In the genomic region with DNA sequence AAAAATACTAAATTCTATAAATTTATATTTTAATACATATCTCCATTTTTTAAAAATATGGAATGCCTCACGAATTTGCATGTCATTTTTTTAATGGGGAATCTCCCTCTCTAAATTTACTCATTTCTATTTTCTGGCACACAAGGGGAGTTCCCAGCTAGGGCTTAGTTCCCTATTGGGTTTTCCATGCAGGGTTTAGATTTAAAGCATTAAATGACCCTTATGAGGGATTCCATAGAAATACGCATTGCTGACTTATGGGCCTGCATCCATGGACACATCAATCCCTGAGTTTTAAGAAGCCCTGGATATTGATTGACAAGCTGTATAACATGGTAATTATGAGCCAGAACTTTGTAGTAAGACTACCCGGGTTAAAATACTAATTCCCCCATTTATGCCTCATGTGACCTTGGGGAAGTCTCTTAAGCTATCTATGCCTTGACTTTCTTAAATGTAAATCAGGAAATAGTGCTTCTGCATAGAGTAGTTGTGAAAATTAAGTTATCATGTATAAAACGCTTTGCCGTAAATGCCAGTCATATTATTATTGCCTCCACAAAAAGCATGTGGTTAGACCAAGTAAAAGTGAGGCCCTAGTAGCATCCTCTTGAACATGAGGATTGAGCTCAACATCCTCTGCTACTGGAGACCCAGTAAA, we compare ENCODE assay signal across 1 cellular context.
TF ChIP-seq lines count a peak whose summit lies in the region.

No MANE protein-coding gene starts in this region.

TF ChIP-seq in GM12878, 131 proteins besides CTCF, POLR2A, EP300 and RAD21 (continued from another document and continues in another):
- no peak for TF ChIP-seq CHD1 (IDR thresholded peaks at IDR 0.05; ENCODE audit: low read depth, low read length)
- no peak for TF ChIP-seq MYC (IDR thresholded peaks at IDR 0.05; ENCODE audit: insufficient read depth, insufficient read length, insufficient replicate concordance, low read length, severe bottlenecking)
- peak; percentile 63 for TF ChIP-seq RELA (IDR thresholded peaks at IDR 0.05; ENCODE audit: borderline replicate concordance, partially characterized antibody)
- 0 out of 2 replicates have a peak, but pooled peaks have one; percentile 14 for TF ChIP-seq TCF12 (IDR thresholded peaks at IDR 0.05; ENCODE audit: low read depth, low read length)
- no peak for TF ChIP-seq GABPA (IDR thresholded peaks at IDR 0.05; ENCODE audit: low read depth)
- TF ChIP-seq, protein P1, sequence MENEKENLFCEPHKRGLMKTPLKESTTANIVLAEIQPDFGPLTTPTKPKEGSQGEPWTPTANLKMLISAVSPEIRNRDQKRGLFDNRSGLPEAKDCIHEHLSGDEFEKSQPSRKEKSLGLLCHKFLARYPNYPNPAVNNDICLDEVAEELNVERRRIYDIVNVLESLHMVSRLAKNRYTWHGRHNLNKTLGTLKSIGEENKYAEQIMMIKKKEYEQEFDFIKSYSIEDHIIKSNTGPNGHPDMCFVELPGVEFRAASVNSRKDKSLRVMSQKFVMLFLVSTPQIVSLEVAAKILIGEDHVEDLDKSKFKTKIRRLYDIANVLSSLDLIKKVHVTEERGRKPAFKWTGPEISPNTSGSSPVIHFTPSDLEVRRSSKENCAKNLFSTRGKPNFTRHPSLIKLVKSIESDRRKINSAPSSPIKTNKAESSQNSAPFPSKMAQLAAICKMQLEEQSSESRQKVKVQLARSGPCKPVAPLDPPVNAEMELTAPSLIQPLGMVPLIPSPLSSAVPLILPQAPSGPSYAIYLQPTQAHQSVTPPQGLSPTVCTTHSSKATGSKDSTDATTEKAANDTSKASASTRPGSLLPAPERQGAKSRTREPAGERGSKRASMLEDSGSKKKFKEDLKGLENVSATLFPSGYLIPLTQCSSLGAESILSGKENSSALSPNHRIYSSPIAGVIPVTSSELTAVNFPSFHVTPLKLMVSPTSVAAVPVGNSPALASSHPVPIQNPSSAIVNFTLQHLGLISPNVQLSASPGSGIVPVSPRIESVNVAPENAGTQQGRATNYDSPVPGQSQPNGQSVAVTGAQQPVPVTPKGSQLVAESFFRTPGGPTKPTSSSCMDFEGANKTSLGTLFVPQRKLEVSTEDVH (IDR thresholded peaks at IDR 0.05; ENCODE audit: low read depth, partially characterized antibody): no peak
- TF ChIP-seq EGR1 (IDR thresholded peaks at IDR 0.05; ENCODE audit: borderline replicate concordance in 1 of 2, low read depth in 2 of 2, low read length in 2 of 2): no peak
- TF ChIP-seq MYB (IDR thresholded peaks at IDR 0.05; ENCODE audit: borderline replicate concordance, low read depth, low read length): no peak
- no peak for TF ChIP-seq FOXK2 (IDR thresholded peaks at IDR 0.05)
- TF ChIP-seq, protein P2, sequence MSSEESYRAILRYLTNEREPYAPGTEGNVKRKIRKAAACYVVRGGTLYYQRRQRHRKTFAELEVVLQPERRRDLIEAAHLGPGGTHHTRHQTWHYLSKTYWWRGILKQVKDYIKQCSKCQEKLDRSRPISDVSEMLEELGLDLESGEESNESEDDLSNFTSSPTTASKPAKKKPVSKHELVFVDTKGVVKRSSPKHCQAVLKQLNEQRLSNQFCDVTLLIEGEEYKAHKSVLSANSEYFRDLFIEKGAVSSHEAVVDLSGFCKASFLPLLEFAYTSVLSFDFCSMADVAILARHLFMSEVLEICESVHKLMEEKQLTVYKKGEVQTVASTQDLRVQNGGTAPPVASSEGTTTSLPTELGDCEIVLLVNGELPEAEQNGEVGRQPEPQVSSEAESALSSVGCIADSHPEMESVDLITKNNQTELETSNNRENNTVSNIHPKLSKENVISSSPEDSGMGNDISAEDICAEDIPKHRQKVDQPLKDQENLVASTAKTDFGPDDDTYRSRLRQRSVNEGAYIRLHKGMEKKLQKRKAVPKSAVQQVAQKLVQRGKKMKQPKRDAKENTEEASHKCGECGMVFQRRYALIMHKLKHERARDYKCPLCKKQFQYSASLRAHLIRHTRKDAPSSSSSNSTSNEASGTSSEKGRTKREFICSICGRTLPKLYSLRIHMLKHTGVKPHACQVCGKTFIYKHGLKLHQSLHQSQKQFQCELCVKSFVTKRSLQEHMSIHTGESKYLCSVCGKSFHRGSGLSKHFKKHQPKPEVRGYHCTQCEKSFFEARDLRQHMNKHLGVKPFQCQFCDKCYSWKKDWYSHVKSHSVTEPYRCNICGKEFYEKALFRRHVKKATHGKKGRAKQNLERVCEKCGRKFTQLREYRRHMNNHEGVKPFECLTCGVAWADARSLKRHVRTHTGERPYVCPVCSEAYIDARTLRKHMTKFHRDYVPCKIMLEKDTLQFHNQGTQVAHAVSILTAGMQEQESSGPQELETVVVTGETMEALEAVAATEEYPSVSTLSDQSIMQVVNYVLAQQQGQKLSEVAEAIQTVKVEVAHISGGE (CRISPR knock-in tag; IDR thresholded peaks at IDR 0.05): no peak
- peak; percentile 20; the same call in 1 of the 2 replicates for TF ChIP-seq CBX5 (IDR thresholded peaks at IDR 0.05; ENCODE audit: low read depth)
- no peak for TF ChIP-seq ZNF622 (IDR thresholded peaks at IDR 0.05)
- no peak for TF ChIP-seq NBN (IDR thresholded peaks at IDR 0.05)
- TF ChIP-seq DPF2 (IDR thresholded peaks at IDR 0.05): no peak; the same call in none of the 2 replicates
- peak; percentile 88 for TF ChIP-seq ZNF384 (IDR thresholded peaks at IDR 0.05; ENCODE audit: borderline replicate concordance, low read depth, low read length)
- TF ChIP-seq, protein P3, sequence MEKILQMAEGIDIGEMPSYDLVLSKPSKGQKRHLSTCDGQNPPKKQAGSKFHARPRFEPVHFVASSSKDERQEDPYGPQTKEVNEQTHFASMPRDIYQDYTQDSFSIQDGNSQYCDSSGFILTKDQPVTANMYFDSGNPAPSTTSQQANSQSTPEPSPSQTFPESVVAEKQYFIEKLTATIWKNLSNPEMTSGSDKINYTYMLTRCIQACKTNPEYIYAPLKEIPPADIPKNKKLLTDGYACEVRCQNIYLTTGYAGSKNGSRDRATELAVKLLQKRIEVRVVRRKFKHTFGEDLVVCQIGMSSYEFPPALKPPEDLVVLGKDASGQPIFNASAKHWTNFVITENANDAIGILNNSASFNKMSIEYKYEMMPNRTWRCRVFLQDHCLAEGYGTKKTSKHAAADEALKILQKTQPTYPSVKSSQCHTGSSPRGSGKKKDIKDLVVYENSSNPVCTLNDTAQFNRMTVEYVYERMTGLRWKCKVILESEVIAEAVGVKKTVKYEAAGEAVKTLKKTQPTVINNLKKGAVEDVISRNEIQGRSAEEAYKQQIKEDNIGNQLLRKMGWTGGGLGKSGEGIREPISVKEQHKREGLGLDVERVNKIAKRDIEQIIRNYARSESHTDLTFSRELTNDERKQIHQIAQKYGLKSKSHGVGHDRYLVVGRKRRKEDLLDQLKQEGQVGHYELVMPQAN (conservative IDR thresholded peaks at IDR 0.05): no peak
- no peak for TF ChIP-seq KAT2A (conservative IDR thresholded peaks at IDR 0.05; ENCODE audit: control insufficient read depth, low read depth, low read length)
- TF ChIP-seq IKZF2 (IDR thresholded peaks at IDR 0.05): peak; percentile 87 to 92
- TF ChIP-seq POLR2AphosphoS5 (IDR thresholded peaks at IDR 0.05; ENCODE audit: low read length): no peak
- TF ChIP-seq CHD4 (IDR thresholded peaks at IDR 0.05): no peak
- 0 out of 2 replicates have a peak, but pooled peaks have one; percentile 35 for TF ChIP-seq NR2F1 (conservative IDR thresholded peaks at IDR 0.05)
- 0 out of 4 replicates have a peak, but pooled peaks of 1 of the 2 experiments have one; percentile 13 for TF ChIP-seq BHLHE40 (IDR thresholded peaks at IDR 0.05; ENCODE audit: borderline replicate concordance in 1 of 2, low read depth in 2 of 2, low read length in 1 of 2)
- TF ChIP-seq, protein P4, sequence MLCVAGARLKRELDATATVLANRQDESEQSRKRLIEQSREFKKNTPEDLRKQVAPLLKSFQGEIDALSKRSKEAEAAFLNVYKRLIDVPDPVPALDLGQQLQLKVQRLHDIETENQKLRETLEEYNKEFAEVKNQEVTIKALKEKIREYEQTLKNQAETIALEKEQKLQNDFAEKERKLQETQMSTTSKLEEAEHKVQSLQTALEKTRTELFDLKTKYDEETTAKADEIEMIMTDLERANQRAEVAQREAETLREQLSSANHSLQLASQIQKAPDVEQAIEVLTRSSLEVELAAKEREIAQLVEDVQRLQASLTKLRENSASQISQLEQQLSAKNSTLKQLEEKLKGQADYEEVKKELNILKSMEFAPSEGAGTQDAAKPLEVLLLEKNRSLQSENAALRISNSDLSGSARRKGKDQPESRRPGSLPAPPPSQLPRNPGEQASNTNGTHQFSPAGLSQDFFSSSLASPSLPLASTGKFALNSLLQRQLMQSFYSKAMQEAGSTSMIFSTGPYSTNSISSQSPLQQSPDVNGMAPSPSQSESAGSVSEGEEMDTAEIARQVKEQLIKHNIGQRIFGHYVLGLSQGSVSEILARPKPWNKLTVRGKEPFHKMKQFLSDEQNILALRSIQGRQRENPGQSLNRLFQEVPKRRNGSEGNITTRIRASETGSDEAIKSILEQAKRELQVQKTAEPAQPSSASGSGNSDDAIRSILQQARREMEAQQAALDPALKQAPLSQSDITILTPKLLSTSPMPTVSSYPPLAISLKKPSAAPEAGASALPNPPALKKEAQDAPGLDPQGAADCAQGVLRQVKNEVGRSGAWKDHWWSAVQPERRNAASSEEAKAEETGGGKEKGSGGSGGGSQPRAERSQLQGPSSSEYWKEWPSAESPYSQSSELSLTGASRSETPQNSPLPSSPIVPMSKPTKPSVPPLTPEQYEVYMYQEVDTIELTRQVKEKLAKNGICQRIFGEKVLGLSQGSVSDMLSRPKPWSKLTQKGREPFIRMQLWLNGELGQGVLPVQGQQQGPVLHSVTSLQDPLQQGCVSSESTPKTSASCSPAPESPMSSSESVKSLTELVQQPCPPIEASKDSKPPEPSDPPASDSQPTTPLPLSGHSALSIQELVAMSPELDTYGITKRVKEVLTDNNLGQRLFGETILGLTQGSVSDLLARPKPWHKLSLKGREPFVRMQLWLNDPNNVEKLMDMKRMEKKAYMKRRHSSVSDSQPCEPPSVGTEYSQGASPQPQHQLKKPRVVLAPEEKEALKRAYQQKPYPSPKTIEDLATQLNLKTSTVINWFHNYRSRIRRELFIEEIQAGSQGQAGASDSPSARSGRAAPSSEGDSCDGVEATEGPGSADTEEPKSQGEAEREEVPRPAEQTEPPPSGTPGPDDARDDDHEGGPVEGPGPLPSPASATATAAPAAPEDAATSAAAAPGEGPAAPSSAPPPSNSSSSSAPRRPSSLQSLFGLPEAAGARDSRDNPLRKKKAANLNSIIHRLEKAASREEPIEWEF (IDR thresholded peaks at IDR 0.05; ENCODE audit: insufficient replicate concordance, low read depth, low read length): no peak
- no peak; the same call in 1 of the 2 replicates for TF ChIP-seq ZNF217 (IDR thresholded peaks at IDR 0.05)
- TF ChIP-seq, protein P5, sequence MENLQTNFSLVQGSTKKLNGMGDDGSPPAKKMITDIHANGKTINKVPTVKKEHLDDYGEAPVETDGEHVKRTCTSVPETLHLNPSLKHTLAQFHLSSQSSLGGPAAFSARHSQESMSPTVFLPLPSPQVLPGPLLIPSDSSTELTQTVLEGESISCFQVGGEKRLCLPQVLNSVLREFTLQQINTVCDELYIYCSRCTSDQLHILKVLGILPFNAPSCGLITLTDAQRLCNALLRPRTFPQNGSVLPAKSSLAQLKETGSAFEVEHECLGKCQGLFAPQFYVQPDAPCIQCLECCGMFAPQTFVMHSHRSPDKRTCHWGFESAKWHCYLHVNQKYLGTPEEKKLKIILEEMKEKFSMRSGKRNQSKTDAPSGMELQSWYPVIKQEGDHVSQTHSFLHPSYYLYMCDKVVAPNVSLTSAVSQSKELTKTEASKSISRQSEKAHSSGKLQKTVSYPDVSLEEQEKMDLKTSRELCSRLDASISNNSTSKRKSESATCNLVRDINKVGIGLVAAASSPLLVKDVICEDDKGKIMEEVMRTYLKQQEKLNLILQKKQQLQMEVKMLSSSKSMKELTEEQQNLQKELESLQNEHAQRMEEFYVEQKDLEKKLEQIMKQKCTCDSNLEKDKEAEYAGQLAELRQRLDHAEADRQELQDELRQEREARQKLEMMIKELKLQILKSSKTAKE (IDR thresholded peaks at IDR 0.05; ENCODE audit: low read depth, poor library complexity, severe bottlenecking): peak; percentile 49
- 0 out of 2 replicates have a peak, but pooled peaks have one; percentile 4 for TF ChIP-seq GATAD2B (conservative IDR thresholded peaks at IDR 0.05; ENCODE audit: low read depth)
- no peak for TF ChIP-seq RCOR1 (conservative IDR thresholded peaks at IDR 0.05; ENCODE audit: low read depth, low read length)
- TF ChIP-seq, protein P6, sequence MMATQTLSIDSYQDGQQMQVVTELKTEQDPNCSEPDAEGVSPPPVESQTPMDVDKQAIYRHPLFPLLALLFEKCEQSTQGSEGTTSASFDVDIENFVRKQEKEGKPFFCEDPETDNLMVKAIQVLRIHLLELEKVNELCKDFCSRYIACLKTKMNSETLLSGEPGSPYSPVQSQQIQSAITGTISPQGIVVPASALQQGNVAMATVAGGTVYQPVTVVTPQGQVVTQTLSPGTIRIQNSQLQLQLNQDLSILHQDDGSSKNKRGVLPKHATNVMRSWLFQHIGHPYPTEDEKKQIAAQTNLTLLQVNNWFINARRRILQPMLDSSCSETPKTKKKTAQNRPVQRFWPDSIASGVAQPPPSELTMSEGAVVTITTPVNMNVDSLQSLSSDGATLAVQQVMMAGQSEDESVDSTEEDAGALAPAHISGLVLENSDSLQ (IDR thresholded peaks at IDR 0.05): peak; percentile 39; the same call in 1 of the 2 replicates
- TF ChIP-seq ZSCAN29 (IDR thresholded peaks at IDR 0.05): no peak
- TF ChIP-seq, protein P7, sequence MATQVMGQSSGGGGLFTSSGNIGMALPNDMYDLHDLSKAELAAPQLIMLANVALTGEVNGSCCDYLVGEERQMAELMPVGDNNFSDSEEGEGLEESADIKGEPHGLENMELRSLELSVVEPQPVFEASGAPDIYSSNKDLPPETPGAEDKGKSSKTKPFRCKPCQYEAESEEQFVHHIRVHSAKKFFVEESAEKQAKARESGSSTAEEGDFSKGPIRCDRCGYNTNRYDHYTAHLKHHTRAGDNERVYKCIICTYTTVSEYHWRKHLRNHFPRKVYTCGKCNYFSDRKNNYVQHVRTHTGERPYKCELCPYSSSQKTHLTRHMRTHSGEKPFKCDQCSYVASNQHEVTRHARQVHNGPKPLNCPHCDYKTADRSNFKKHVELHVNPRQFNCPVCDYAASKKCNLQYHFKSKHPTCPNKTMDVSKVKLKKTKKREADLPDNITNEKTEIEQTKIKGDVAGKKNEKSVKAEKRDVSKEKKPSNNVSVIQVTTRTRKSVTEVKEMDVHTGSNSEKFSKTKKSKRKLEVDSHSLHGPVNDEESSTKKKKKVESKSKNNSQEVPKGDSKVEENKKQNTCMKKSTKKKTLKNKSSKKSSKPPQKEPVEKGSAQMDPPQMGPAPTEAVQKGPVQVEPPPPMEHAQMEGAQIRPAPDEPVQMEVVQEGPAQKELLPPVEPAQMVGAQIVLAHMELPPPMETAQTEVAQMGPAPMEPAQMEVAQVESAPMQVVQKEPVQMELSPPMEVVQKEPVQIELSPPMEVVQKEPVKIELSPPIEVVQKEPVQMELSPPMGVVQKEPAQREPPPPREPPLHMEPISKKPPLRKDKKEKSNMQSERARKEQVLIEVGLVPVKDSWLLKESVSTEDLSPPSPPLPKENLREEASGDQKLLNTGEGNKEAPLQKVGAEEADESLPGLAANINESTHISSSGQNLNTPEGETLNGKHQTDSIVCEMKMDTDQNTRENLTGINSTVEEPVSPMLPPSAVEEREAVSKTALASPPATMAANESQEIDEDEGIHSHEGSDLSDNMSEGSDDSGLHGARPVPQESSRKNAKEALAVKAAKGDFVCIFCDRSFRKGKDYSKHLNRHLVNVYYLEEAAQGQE (IDR thresholded peaks at IDR 0.05; ENCODE audit: low read depth, low read length): no peak
